Comparison of ENCODE assay signal across 22 cellular contexts in genomic region chr6:44627879-44628271, GRCh38.
"Had no signal": no experiment of that assay in that cellular context is flagged by ENCODE, and none has a peak within 500 bp of the region (broad histone marks: within the 10 kb centered on the region; RNA-seq: fewer than 3 reads in every experiment).

No MANE protein-coding gene starts in this region.

- H3K36me3 Mint-ChIP-seq: activated CD4-positive, alpha-beta memory T cell treated with anti-CD3 and anti-CD28 coated beads for 36 hours; activated naive CD8-positive, alpha-beta T cell treated with anti-CD3 and anti-CD28 coated beads, Interleukin-2, amount 10 ng/mL, durations not matched to agents 7 days and 5 days had no signal

- DNase-seq: activated CD4-positive, CD25-positive, alpha-beta regulatory T cell; activated gamma-delta T cell treated with Interleukin-2 at 50 U/mL for 16 hours; activated naive CD4-positive, alpha-beta T cell treated with anti-CD3 and anti-CD28 coated beads, Interleukin-2, amount 50 U/mL, for 16 hours; activated naive CD8-positive, alpha-beta T cell treated with anti-CD3 and anti-CD28 coated beads, Interleukin-2, amount 10 ng/mL, durations not matched to agents 7 days and 5 days; activated T-cell treated with anti-CD3 and anti-CD28 coated beads, Interleukin-2, amount 50 U/mL, for 72 hours; cerebellar nuclear complex; Kasumi-1; NCI-H1105 treated with DMSO at 0.1 percent for 48 hours; NCI-H146; NCI-H187 treated with DMSO at 0.1 percent for 48 hours; NCI-H2081 treated with DMSO at 0.1 percent for 48 hours; NCI-H2171; NCI-H345; NCI-H510A; NCI-H69; SIG-M5; T-helper 17 cell had no signal

- ATAC-seq: activated T-cell treated with anti-CD3 and anti-CD28 coated beads, Interleukin-2, amount 50 U/mL, for 72 hours; T-helper 17 cell had no signal

- H3K4me3 ChIP-seq: adrenal gland had no signal

- H3K27ac ChIP-seq: adrenal gland, VCaP had no signal

- H3K27me3 Mint-ChIP-seq: activated CD4-positive, alpha-beta memory T cell treated with anti-CD3 and anti-CD28 coated beads for 36 hours; activated CD4-positive, alpha-beta T cell treated with anti-CD3 and anti-CD28 coated beads, Interleukin-2, amount 10 ng/mL, durations not matched to agents 7 days and 5 days had no signal

- H3K9me3 Mint-ChIP-seq: activated CD4-positive, alpha-beta memory T cell treated with anti-CD3 and anti-CD28 coated beads for 36 hours; activated CD4-positive, alpha-beta T cell treated with anti-CD3 and anti-CD28 coated beads, Interleukin-2, amount 10 ng/mL, durations not matched to agents 7 days and 5 days; activated naive CD8-positive, alpha-beta T cell treated with anti-CD3 and anti-CD28 coated beads, Interleukin-2, amount 10 ng/mL, durations not matched to agents 7 days and 5 days; activated T-cell treated with anti-CD3 and anti-CD28 coated beads, Interleukin-2, amount 50 U/mL, for 72 hours; activated T-helper 2 cell treated with anti-CD3 and anti-CD28 coated beads, Interferon-gamma antibody, Interleukin-2, Interleukin-4, amounts not matched to agents 10 μg/mL and 5 μg/mL and 100 μg/mL, durations not matched to agents 14 hours and 24 hours and 36 hours had no signal

- H3K27ac Mint-ChIP-seq: activated CD4-positive, alpha-beta memory T cell treated with anti-CD3 and anti-CD28 coated beads for 36 hours; activated naive CD8-positive, alpha-beta T cell treated with anti-CD3 and anti-CD28 coated beads, Interleukin-2, amount 10 ng/mL, durations not matched to agents 7 days and 5 days; activated T-cell treated with anti-CD3 and anti-CD28 coated beads, Interleukin-2, amount 50 U/mL, for 72 hours; T-helper 17 cell had no signal

- H3K9me3 ChIP-seq: adrenal gland had no signal

- H3K36me3 ChIP-seq: adrenal gland had no signal

- H3K4me3 Mint-ChIP-seq: activated CD4-positive, alpha-beta memory T cell treated with anti-CD3 and anti-CD28 coated beads for 36 hours; activated CD4-positive, alpha-beta T cell treated with anti-CD3 and anti-CD28 coated beads, Interleukin-2, amount 10 ng/mL, durations not matched to agents 7 days and 5 days; activated naive CD8-positive, alpha-beta T cell treated with anti-CD3 and anti-CD28 coated beads, Interleukin-2, amount 10 ng/mL, durations not matched to agents 7 days and 5 days; activated T-cell treated with anti-CD3 and anti-CD28 coated beads, Interleukin-2, amount 50 U/mL, for 72 hours; T-helper 17 cell had no signal
